Comparison of ENCODE assay signal across 23 cellular contexts in the genomic region with DNA sequence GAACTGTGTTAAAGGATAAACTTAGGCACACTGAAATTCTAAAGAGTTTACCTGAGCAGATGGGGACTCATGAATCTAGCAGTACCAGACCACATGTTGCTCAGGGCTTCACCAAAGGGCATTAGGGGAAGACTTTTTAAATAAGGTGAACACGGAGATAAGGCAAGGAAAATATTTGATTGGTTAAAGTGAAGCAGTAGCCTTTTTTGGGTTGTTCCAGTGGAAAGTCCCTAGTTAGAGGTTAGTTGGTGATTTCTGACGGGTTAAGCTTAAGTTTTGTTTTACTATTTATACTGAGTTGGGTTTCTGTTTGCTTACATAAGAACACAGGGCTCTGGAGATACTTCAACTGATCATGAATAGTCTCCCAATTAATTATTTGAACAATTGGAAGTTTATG.
DNase-seq lines count a peak whose midpoint lies in the region; ATAC-seq and TF ChIP-seq lines count a peak whose summit lies in the region.
"Had no signal": no experiment of that assay in that cellular context is flagged by ENCODE, and none has a peak within 500 bp of the region (broad histone marks: within the 10 kb centered on the region; RNA-seq: fewer than 3 reads in every experiment).

No MANE protein-coding gene starts in this region.

- H3K4me3 Mint-ChIP-seq in effector memory CD8-positive, alpha-beta T cell, result no peak overlapping the region
- H3K4me3 Mint-ChIP-seq: CD4-positive, alpha-beta T cell; dendritic cell treated with granulocyte-macrophage colony-stimulating factor and Interleukin-4, amounts not matched to agents 40 ng/mL and 50 ng/mL, for 4 days; natural killer cell had no signal

- DNase-seq in ureter (ENCODE audit: low spot score) (no peak), omental fat pad (ENCODE audit: low spot score) (no peak)
- DNase-seq in effector memory CD8-positive, alpha-beta T cell, result no peak
- DNase-seq in stimulated activated naive CD8-positive, alpha-beta T cell treated with anti-CD3 and anti-CD28 coated beads, Interleukin-15, Interleukin-2, amounts not matched to agents 100 U/mL and 50 U/mL, for 24 hours, result no peak
- DNase-seq: activated CD4-positive, alpha-beta T cell treated with anti-CD3 and anti-CD28 coated beads for 48 hours; CD4-positive, alpha-beta T cell; DMS53; foreskin melanocyte; GOT3; hypothalamus; kidney glomerular epithelial cell; natural killer cell; NCI-H1436 treated with DMSO at 0.1 percent for 48 hours; NCI-H526 treated with DMSO at 0.1 percent for 48 hours; pancreas; right lobe of liver; stimulated activated CD4-positive, alpha-beta T cell treated with anti-CD3 and anti-CD28 coated beads, Interleukin-15, amount 100 ng/mL, for 24 hours had no signal

- H3K27ac Mint-ChIP-seq in effector memory CD8-positive, alpha-beta T cell, result no peak overlapping the region
- H3K27ac Mint-ChIP-seq: CD4-positive, alpha-beta T cell; dendritic cell treated with granulocyte-macrophage colony-stimulating factor and Interleukin-4, amounts not matched to agents 40 ng/mL and 50 ng/mL, for 4 days; natural killer cell had no signal

- peaks cover 3% of the 10 kb centered on the region for H3K36me3 Mint-ChIP-seq in effector memory CD8-positive, alpha-beta T cell (ENCODE audit: insufficient read depth)

- TF ChIP-seq CTCF in omental fat pad (IDR thresholded peaks at IDR 0.05), result no peak

- peaks cover 5 to 7% of the 10 kb centered on the region in 2 donors for H3K9me3 Mint-ChIP-seq in effector memory CD8-positive, alpha-beta T cell
- H3K9me3 Mint-ChIP-seq: dendritic cell treated with granulocyte-macrophage colony-stimulating factor and Interleukin-4, amounts not matched to agents 40 ng/mL and 50 ng/mL, for 4 days had no signal

- H3K27me3 Mint-ChIP-seq in effector memory CD8-positive, alpha-beta T cell, result no peaks in the 10 kb centered on the region
- H3K27me3 Mint-ChIP-seq: CD4-positive, alpha-beta T cell; dendritic cell treated with granulocyte-macrophage colony-stimulating factor and Interleukin-4, amounts not matched to agents 40 ng/mL and 50 ng/mL, for 4 days had no signal

- H3K4me1 Mint-ChIP-seq in effector memory CD8-positive, alpha-beta T cell (ENCODE audit: low read depth in 2 of 2), result no peaks in the 10 kb centered on the region
- H3K4me1 Mint-ChIP-seq: natural killer cell had no signal

- peak; percentile 75 for ATAC-seq in GM18511 (IDR thresholded peaks at IDR 0.05; ENCODE audit: unreplicated experiment)
- peak; percentile 79 for ATAC-seq in GM19463 (IDR thresholded peaks at IDR 0.05; ENCODE audit: unreplicated experiment)
- ATAC-seq in HG02798 (IDR thresholded peaks at IDR 0.05; ENCODE audit: poor library complexity, unreplicated experiment), result peak; percentile 90
- ATAC-seq in HG03457 (IDR thresholded peaks at IDR 0.05; ENCODE audit: unreplicated experiment), result peak; percentile 90
- no peak for ATAC-seq in effector memory CD8-positive, alpha-beta T cell (replicated peaks)
- no peak for ATAC-seq in omental fat pad (ENCODE audit: low FRiP score)
- no peak for ATAC-seq in stimulated activated naive CD8-positive, alpha-beta T cell treated with anti-CD3 and anti-CD28 coated beads, Interleukin-15, Interleukin-2, amounts not matched to agents 100 U/mL and 50 U/mL, for 24 hours
- ATAC-seq: natural killer cell, pancreas, right lobe of liver, Right ventricle myocardium inferior had no signal

Comparison
In these comparisons a context has a peak if more than half of its experiments do, and no peak if none do; other contexts are left out.
1. ATAC-seq: peak in GM18511 (single experiment), GM19463 (single experiment), HG02798 (single experiment) and HG03457 (single experiment); none in effector memory CD8-positive, alpha-beta T cell (single experiment), omental fat pad (single experiment) and stimulated activated naive CD8-positive, alpha-beta T cell treated with anti-CD3 and anti-CD28 coated beads, Interleukin-15, Interleukin-2, amounts not matched to agents 100 U/mL and 50 U/mL, for 24 hours (single experiment).